ENCODE assay signal across 16 cellular contexts in the genomic region with DNA sequence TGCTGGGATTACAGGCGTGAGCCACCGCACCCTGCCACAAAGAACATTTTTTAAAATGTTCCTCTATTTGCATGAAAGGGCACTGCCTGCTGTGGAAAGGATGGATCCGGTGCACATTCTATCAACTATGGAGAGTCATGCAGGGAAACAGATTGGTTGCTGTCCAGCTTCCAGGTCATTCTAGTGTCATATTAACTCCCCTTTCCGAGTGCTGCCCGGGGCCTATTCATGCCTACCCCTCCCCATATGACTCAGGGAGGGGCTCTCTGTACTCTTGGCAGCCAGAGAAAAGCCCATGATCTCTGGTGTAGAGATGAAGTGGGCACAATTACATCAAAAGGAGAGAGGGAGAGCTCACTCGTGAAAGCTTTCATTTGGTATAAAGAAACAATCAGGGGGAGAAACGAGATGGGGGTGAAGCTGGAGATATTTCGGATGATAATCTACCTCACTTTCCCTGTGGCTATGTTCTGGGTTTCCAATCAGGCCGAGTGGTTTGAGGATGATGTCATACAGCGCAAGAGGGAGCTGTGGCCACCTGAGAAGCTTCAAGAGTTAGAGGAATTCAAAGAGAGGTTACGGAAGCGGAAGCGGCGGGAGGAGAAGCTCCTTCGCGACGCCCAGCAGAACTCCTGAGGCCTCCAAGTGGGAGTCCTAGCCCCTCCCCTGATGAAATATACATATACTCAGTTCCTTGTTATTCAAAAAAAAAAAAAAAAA. TPM values are rescaled to one million over a fixed set of nuclear protein-coding genes. Genes with fewer than 3 reads are reported as not detected.
DNase-seq lines count a peak whose midpoint lies in the region; ATAC-seq and TF ChIP-seq lines count a peak whose summit lies in the region.
"Had no signal": no experiment of that assay in that cellular context is flagged by ENCODE, and none has a peak within 500 bp of the region (broad histone marks: within the 10 kb centered on the region; RNA-seq: fewer than 3 reads in every experiment).

No MANE protein-coding gene starts in this region.

- TF ChIP-seq POLR2A in IMR-90 (IDR thresholded peaks at IDR 0.05; ENCODE audit: low read depth, low read length) (no peak), esophagus squamous epithelium (IDR thresholded peaks at IDR 0.05) (no peak)

- no peaks in the 10 kb centered on the region for H3K4me1 ChIP-seq in IMR-90 (ENCODE audit: control insufficient read depth, insufficient read depth, low read length)
- peaks cover 7% of the 10 kb centered on the region for H3K4me1 ChIP-seq in mammary epithelial cell (ENCODE audit: insufficient read depth, low read length)
- no peaks in the 10 kb centered on the region for H3K4me1 ChIP-seq in esophagus squamous epithelium

- H3K4me3 ChIP-seq in AG10803 (ENCODE audit: low read length), result no peak overlapping the region
- no peak overlapping the region for H3K4me3 ChIP-seq in IMR-90 (ENCODE audit: insufficient read depth, low read depth, low read length)
- H3K4me3 ChIP-seq in mammary epithelial cell (replicated peaks in 1 of 3; ENCODE audit: insufficient read depth in 1 of 3, low read depth in 2 of 3, low read length in 3 of 3), result no peak overlapping the region
- H3K4me3 ChIP-seq in esophagus squamous epithelium, result no peak overlapping the region

- no peak overlapping the region for H2BK20ac ChIP-seq in IMR-90 (ENCODE audit: low read depth, low read length)

- H3K79me1 ChIP-seq in IMR-90 (ENCODE audit: low read depth in 1 of 2, low read length in 2 of 2), result no peaks in the 10 kb centered on the region

- DNase-seq in AG10803 (ENCODE audit: low read depth), result peak; percentile 7
- peak; percentile 16 for DNase-seq in IMR-90
- peak; percentile 62 for DNase-seq in mammary epithelial cell
- peak; percentile 72 for DNase-seq in left kidney (ENCODE audit: low read depth, low spot score)
- DNase-seq in esophagus squamous epithelium (lab: John Stamatoyannopoulos, UW), result no peak
- no peak for DNase-seq in activated CD4-positive, alpha-beta T cell treated with anti-CD3 and anti-CD28 coated beads for 4 hours
- no peak for DNase-seq in COR-L47 (lab: John Stamatoyannopoulos, UW)
- DNase-seq: activated CD8-positive, alpha-beta T cell treated with anti-CD3 and anti-CD28 coated beads, Interleukin-2, amount 10 ng/mL, durations not matched to agents 7 days and 5 days; activated naive CD4-positive, alpha-beta T cell treated with Interleukin-2 at 50 U/mL for 16 hours; central memory CD4-positive, alpha-beta T cell; DMS 273 treated with DMSO at 0.1 percent for 48 hours; mesenchymal stem cell; NCI-H82 had no signal

- H3K36me3 ChIP-seq in IMR-90 (ENCODE audit: control insufficient read depth, insufficient read depth, low read length) (no peaks in the 10 kb centered on the region), mammary epithelial cell (ENCODE audit: insufficient read depth, low read length) (no peaks in the 10 kb centered on the region), esophagus squamous epithelium (no peaks in the 10 kb centered on the region)

- no peak overlapping the region for H3K18ac ChIP-seq in IMR-90 (ENCODE audit: low read depth, low read length)

- BruUV-seq in IMR-90 (replicated peaks; lab: Mats Ljungman, UMichigan), result no TSS peak
- no TSS peak for BruUV-seq in mammary epithelial cell (replicated peaks; lab: Mats Ljungman, UMichigan)

- CTCF ChIA-PET in IMR-90 (lab: Yijun Ruan, JAX) (interaction anchor here (1.4 kb wide), 1 partner anchor 20 kb away, joined by 8 read pairs; no protein-coding TSS in a partner anchor), mammary epithelial cell (lab: Charles Lee; ENCODE audit: low non-redundant PET) (interaction anchor here (1.1 kb wide), 1 partner anchor 57 kb away, joined by 3 read pairs; no protein-coding TSS in a partner anchor)

- dilution Hi-C loops in IMR-90 (cut with HindIII; ENCODE audit: low sequenced_read_pairs, unreplicated experiment), result no loop called here
- dilution Hi-C loops in mammary epithelial cell (cut with HindIII; ENCODE audit: low sequenced_read_pairs), result no loop called here

- H3K27me3 ChIP-seq in IMR-90 (ENCODE audit: control insufficient read depth, insufficient read depth, low read length) (no peaks in the 10 kb centered on the region), mammary epithelial cell (ENCODE audit: insufficient read depth, low read length) (no peaks in the 10 kb centered on the region), esophagus squamous epithelium (no peaks in the 10 kb centered on the region)

- no peak overlapping the region for H3K14ac ChIP-seq in IMR-90 (replicated peaks; ENCODE audit: low read depth, low read length)

- no peak overlapping the region for H3K4ac ChIP-seq in IMR-90 (ENCODE audit: low read depth, low read length)

- TF ChIP-seq RAD21 in IMR-90 (IDR thresholded peaks at IDR 0.05; ENCODE audit: low read length), result no peak

- H4K8ac ChIP-seq in IMR-90 (ENCODE audit: low read depth in 2 of 2, low read length in 2 of 2), result no peak overlapping the region

- H2BK5ac ChIP-seq in IMR-90 (ENCODE audit: low read depth, low read length, poor library complexity, severe bottlenecking), result no peak overlapping the region

- H3K9ac ChIP-seq in IMR-90 (ENCODE audit: low read depth, low read length) (no peak overlapping the region), mammary epithelial cell (ENCODE audit: insufficient read depth, low read length) (no peak overlapping the region)

- no peaks in the 10 kb centered on the region for H3K9me1 ChIP-seq in IMR-90 (ENCODE audit: insufficient read depth, low read length)

- H3K27ac ChIP-seq in IMR-90 (ENCODE audit: insufficient read depth, low read length), result no peak overlapping the region
- no peak overlapping the region for H3K27ac ChIP-seq in mammary epithelial cell (ENCODE audit: insufficient read depth, low read depth, low read length)
- H3K27ac ChIP-seq in esophagus squamous epithelium, result no peak overlapping the region

- TF ChIP-seq CTCF in AG10803 (conservative IDR thresholded peaks at IDR 0.05; ENCODE audit: low read length) (no peak), IMR-90 (conservative IDR thresholded peaks at IDR 0.05; ENCODE audit: low read depth, low read length) (no peak), mammary epithelial cell (conservative IDR thresholded peaks at IDR 0.05 in 1 of 2, IDR thresholded peaks at IDR 0.05 in 1 of 2; ENCODE audit: extremely low read depth in 1 of 2, insufficient read depth in 1 of 2, low read depth in 1 of 2, low read length in 2 of 2) (no peak), esophagus squamous epithelium (IDR thresholded peaks at IDR 0.05) (no peak)

- intact Hi-C loops in IMR-90 (cut with micrococcal nuclease) (no loop called here), mammary epithelial cell (cut with micrococcal nuclease) (no loop called here), esophagus squamous epithelium (cut with DNase I) (no loop called here)

- H2BK15ac ChIP-seq in IMR-90 (ENCODE audit: low read depth, low read length), result no peak overlapping the region

- POLR2A ChIA-PET in IMR-90 (lab: Charles Lee; ENCODE audit: unreplicated experiment), result no interaction called here

- H2AK5ac ChIP-seq in IMR-90 (ENCODE audit: low read depth, low read length), result no peak overlapping the region

- ATAC-seq in IMR-90 (ENCODE audit: low read depth) (peak; percentile 27; the same call in 1 of the 2 replicates), HG02678 (IDR thresholded peaks at IDR 0.05; ENCODE audit: unreplicated experiment) (no peak)
- ATAC-seq: activated CD8-positive, alpha-beta T cell treated with anti-CD3 and anti-CD28 coated beads, Interleukin-2, amount 10 ng/mL, durations not matched to agents 7 days and 5 days; Right ventricle myocardium inferior had no signal

- no peak overlapping the region for H4K91ac ChIP-seq in IMR-90 (ENCODE audit: insufficient read depth, low read depth, low read length)

- H3K4me2 ChIP-seq in IMR-90 (ENCODE audit: low read depth, low read length), result no peak overlapping the region
- peak overlapping the region; percentile 42 for H3K4me2 ChIP-seq in mammary epithelial cell (ENCODE audit: insufficient read depth, low read depth, low read length)

- no peak overlapping the region for H2BK120ac ChIP-seq in IMR-90 (ENCODE audit: low read depth, low read length)

- no CpG with 5 or more reads among the region's 17 CpGs for WGBS in IMR-90 (ENCODE audit: extremely low coverage in 2 of 2, insufficient read length in 1 of 2), 2 experiments
- WGBS in mammary epithelial cell (ENCODE audit: low coverage, missing lambda C conversion rate), result 32% methylated on average over 14 of the region's 17 CpGs
- WGBS in esophagus squamous epithelium, 2 donors, result 51 to 75% methylated on average over 14 to 16 of the region's 17 CpGs

- in situ Hi-C loops in IMR-90 (cut with MboI; ENCODE audit: low sequenced_read_pairs) (no loop called here), mammary epithelial cell (cut with MboI; ENCODE audit: low sequenced_read_pairs in 2 of 2) (no loop called here)

- no peak overlapping the region for H3K56ac ChIP-seq in IMR-90 (ENCODE audit: extremely low read depth, insufficient read depth, low read length)

- H4K20me1 ChIP-seq in IMR-90 (ENCODE audit: insufficient read depth, low read length) (no peaks in the 10 kb centered on the region), mammary epithelial cell (ENCODE audit: insufficient read depth, low read length) (no peaks in the 10 kb centered on the region)

- H2AK9ac ChIP-seq in IMR-90 (replicated peaks; ENCODE audit: low read depth, low read length, poor library complexity), result no peak overlapping the region

- H3K79me2 ChIP-seq in mammary epithelial cell (ENCODE audit: insufficient read depth, low read length), result no peaks in the 10 kb centered on the region

- H3K23ac ChIP-seq in IMR-90 (ENCODE audit: low read depth, low read length), result no peak overlapping the region

- H2AFZ ChIP-seq in IMR-90 (replicated peaks; ENCODE audit: low read length, poor library complexity), result no peak overlapping the region
- H2AFZ ChIP-seq in mammary epithelial cell (ENCODE audit: low read depth, low read length), result peak overlapping the region; percentile 75

- H3K9me3 ChIP-seq in IMR-90 (ENCODE audit: control insufficient read depth, insufficient read depth, low read length) (no peaks in the 10 kb centered on the region), mammary epithelial cell (replicated peaks; ENCODE audit: insufficient read depth, low read length) (no peaks in the 10 kb centered on the region), esophagus squamous epithelium (no peaks in the 10 kb centered on the region)

- H4K5ac ChIP-seq in IMR-90 (ENCODE audit: low read depth, low read length), result no peak overlapping the region

RNA-seq across cellular contexts. Expression of a gene that starts 16.1 kb away (rescaled TPM):
- total RNA-seq in IMR-90 (2012; rRNA removed) (not detected in 2 replicates), mammary epithelial cell (under 1 TPM; 0.52 to 0.67 TPM), esophagus squamous epithelium (not detected)
- polyA plus RNA-seq in IMR-90 (2012; rRNA removed) (not detected in 2 replicates), mammary epithelial cell (0.94 TPM)
- 0.04 TPM in 2 replicates for polyA plus RNA-seq in IMR-90 (2012; cell fraction: cytosol; rRNA removed)
- 0.05 TPM in 1 of 2 replicates, not detected in the other for polyA plus RNA-seq in IMR-90 (2012; cell fraction: nucleus; rRNA removed; ENCODE audit: low replicate concordance)
- polyA minus RNA-seq in mammary epithelial cell, result not detected
- total RNA-seq: activated CD8-positive, alpha-beta T cell treated with anti-CD3 and anti-CD28 coated beads, Interleukin-2, amount 10 ng/mL, durations not matched to agents 7 days and 5 days; osteocyte; Right ventricle myocardium inferior had no signal

RNA-seq across cellular contexts. Expression of a gene that starts 26.2 kb away (rescaled TPM):
- total RNA-seq in IMR-90 (2012; rRNA removed) (27.4 and 62.8 TPM in 2 replicates), mammary epithelial cell (10 to 100 TPM; 27.0 to 70.8 TPM), esophagus squamous epithelium (10 to 100 TPM; 39.5 to 65.3 (median 47.3) TPM)
- polyA plus RNA-seq in IMR-90 (2012; rRNA removed) (42.4 and 48.6 TPM in 2 replicates), mammary epithelial cell (33.2 TPM)
- 16.5 and 35.2 TPM in 2 replicates for polyA plus RNA-seq in IMR-90 (2012; cell fraction: cytosol; rRNA removed)
- 9.1 and 32.7 TPM in 2 replicates for polyA plus RNA-seq in IMR-90 (2012; cell fraction: nucleus; rRNA removed; ENCODE audit: low replicate concordance)
- polyA minus RNA-seq in mammary epithelial cell, result 12.8 TPM

RNA-seq across cellular contexts. Expression of a gene that starts 29.6 kb away (rescaled TPM):
- total RNA-seq in IMR-90 (2012; rRNA removed), result 17.8 and 19.7 TPM in 2 replicates
- polyA plus RNA-seq in IMR-90 (2012; rRNA removed), result 6.5 and 7.9 TPM in 2 replicates
- polyA plus RNA-seq in IMR-90 (2012; cell fraction: cytosol; rRNA removed), result 3.5 and 3.7 TPM in 2 replicates
- 4.8 and 20.3 TPM in 2 replicates for polyA plus RNA-seq in IMR-90 (2012; cell fraction: nucleus; rRNA removed; ENCODE audit: low replicate concordance)
- total RNA-seq in mammary epithelial cell, result 10 to 100 TPM; 11.5 to 23.7 TPM
- polyA plus RNA-seq in mammary epithelial cell, result 12.9 TPM
- 8.3 TPM for polyA minus RNA-seq in mammary epithelial cell
- 10 to 100 TPM in 1 of 4 donors, 1 to 10 TPM in 3; 6.9 to 10.5 (median 7.9) TPM for total RNA-seq in esophagus squamous epithelium

RNA-seq across cellular contexts. Expression of a gene that starts 43.5 kb away (rescaled TPM):
- total RNA-seq in IMR-90 (2012; rRNA removed) (not detected in 2 replicates), mammary epithelial cell (not detected), esophagus squamous epithelium (10 to 100 TPM in 1 of 4 donors, 1 to 10 TPM in 1, under 1 TPM in 2; 0.26 to 23.3 (median 5.0) TPM)
- polyA plus RNA-seq in IMR-90 (2012; rRNA removed) (not detected in 2 replicates), mammary epithelial cell (0.17 TPM)
- polyA plus RNA-seq in IMR-90 (2012; cell fraction: cytosol; rRNA removed), result 0.03 TPM in 1 of 2 replicates, not detected in the other
- not detected in 2 replicates for polyA plus RNA-seq in IMR-90 (2012; cell fraction: nucleus; rRNA removed; ENCODE audit: low replicate concordance)
- polyA minus RNA-seq in mammary epithelial cell, result not detected
- total RNA-seq: activated CD8-positive, alpha-beta T cell treated with anti-CD3 and anti-CD28 coated beads, Interleukin-2, amount 10 ng/mL, durations not matched to agents 7 days and 5 days; osteocyte; Right ventricle myocardium inferior had no signal

RNA-seq across cellular contexts. Expression of a gene that starts 52.5 kb away (rescaled TPM):
- total RNA-seq in IMR-90 (2012; rRNA removed) (0.36 and 0.56 TPM in 2 replicates), mammary epithelial cell (1 to 10 TPM; 1.5 to 3.6 TPM), esophagus squamous epithelium (1 to 10 TPM in 3 of 4 donors, under 1 TPM in 1; 0.26 to 2.7 (median 1.6) TPM)
- polyA plus RNA-seq in IMR-90 (2012; rRNA removed) (2.1 TPM in 2 replicates), mammary epithelial cell (1.1 TPM)
- polyA plus RNA-seq in IMR-90 (2012; cell fraction: cytosol; rRNA removed), result 0.23 and 0.35 TPM in 2 replicates
- 10.3 and 23.1 TPM in 2 replicates for polyA plus RNA-seq in IMR-90 (2012; cell fraction: nucleus; rRNA removed; ENCODE audit: low replicate concordance)
- polyA minus RNA-seq in mammary epithelial cell, result not detected

Comparison
In these comparisons a context has a peak if more than half of its experiments do, and no peak if none do; other contexts are left out.
1. DNase-seq: peak in AG10803 (single experiment), IMR-90 (single experiment), mammary epithelial cell (single experiment) and left kidney (single experiment); none in esophagus squamous epithelium (single experiment), activated CD4-positive, alpha-beta T cell treated with anti-CD3 and anti-CD28 coated beads for 4 hours (0 of 2) and COR-L47 (single experiment).